Comparison of ENCODE assay signal across 1 cellular context in the genomic region with DNA sequence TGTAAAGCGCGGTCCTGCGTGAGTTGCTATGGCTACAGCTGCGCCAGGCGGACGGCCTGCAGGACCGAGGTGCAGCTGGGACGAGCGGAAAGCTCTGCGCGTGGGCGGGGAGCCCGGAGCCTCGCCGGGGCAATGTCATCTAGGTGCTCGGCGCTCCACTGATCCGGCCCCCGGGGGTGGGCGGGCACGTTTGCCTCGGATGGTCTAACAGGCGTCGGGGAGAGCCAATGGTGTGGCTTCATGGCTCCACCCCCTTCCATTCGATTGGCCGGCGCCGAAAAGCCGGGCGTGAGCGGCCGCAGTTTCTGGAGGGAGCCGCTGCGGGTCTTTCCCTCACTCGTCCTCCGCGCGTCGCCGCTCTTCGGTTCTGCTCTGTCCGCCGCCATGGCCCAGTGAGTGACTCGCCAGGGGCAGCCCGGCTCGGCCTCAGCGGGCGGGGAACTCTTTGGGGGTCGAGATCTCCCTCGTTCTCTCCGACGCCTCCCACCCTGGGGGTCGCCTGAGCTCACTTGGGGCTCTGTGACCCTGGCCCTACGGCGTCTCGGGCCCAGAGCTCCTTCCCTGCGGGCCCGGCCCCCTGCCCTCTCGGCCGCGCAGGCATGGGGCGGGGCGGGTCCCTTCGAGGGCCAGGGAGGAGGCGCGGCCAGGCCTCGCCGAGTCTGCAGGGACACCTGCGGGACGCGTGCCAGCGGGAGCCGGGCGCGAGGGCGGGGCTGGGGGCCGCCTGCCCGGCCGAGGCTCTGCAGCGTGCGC.
TF ChIP-seq lines count a peak whose summit lies in the region.

A gene (plus strand): TSS at position 331 of the 753 bp plus-strand sequence. CDS start 54 bp downstream, at position 385.

TF ChIP-seq in GM23338, 12 proteins besides CTCF, POLR2A, EP300 and RAD21 (continued from another document):
- TF ChIP-seq, protein P1, sequence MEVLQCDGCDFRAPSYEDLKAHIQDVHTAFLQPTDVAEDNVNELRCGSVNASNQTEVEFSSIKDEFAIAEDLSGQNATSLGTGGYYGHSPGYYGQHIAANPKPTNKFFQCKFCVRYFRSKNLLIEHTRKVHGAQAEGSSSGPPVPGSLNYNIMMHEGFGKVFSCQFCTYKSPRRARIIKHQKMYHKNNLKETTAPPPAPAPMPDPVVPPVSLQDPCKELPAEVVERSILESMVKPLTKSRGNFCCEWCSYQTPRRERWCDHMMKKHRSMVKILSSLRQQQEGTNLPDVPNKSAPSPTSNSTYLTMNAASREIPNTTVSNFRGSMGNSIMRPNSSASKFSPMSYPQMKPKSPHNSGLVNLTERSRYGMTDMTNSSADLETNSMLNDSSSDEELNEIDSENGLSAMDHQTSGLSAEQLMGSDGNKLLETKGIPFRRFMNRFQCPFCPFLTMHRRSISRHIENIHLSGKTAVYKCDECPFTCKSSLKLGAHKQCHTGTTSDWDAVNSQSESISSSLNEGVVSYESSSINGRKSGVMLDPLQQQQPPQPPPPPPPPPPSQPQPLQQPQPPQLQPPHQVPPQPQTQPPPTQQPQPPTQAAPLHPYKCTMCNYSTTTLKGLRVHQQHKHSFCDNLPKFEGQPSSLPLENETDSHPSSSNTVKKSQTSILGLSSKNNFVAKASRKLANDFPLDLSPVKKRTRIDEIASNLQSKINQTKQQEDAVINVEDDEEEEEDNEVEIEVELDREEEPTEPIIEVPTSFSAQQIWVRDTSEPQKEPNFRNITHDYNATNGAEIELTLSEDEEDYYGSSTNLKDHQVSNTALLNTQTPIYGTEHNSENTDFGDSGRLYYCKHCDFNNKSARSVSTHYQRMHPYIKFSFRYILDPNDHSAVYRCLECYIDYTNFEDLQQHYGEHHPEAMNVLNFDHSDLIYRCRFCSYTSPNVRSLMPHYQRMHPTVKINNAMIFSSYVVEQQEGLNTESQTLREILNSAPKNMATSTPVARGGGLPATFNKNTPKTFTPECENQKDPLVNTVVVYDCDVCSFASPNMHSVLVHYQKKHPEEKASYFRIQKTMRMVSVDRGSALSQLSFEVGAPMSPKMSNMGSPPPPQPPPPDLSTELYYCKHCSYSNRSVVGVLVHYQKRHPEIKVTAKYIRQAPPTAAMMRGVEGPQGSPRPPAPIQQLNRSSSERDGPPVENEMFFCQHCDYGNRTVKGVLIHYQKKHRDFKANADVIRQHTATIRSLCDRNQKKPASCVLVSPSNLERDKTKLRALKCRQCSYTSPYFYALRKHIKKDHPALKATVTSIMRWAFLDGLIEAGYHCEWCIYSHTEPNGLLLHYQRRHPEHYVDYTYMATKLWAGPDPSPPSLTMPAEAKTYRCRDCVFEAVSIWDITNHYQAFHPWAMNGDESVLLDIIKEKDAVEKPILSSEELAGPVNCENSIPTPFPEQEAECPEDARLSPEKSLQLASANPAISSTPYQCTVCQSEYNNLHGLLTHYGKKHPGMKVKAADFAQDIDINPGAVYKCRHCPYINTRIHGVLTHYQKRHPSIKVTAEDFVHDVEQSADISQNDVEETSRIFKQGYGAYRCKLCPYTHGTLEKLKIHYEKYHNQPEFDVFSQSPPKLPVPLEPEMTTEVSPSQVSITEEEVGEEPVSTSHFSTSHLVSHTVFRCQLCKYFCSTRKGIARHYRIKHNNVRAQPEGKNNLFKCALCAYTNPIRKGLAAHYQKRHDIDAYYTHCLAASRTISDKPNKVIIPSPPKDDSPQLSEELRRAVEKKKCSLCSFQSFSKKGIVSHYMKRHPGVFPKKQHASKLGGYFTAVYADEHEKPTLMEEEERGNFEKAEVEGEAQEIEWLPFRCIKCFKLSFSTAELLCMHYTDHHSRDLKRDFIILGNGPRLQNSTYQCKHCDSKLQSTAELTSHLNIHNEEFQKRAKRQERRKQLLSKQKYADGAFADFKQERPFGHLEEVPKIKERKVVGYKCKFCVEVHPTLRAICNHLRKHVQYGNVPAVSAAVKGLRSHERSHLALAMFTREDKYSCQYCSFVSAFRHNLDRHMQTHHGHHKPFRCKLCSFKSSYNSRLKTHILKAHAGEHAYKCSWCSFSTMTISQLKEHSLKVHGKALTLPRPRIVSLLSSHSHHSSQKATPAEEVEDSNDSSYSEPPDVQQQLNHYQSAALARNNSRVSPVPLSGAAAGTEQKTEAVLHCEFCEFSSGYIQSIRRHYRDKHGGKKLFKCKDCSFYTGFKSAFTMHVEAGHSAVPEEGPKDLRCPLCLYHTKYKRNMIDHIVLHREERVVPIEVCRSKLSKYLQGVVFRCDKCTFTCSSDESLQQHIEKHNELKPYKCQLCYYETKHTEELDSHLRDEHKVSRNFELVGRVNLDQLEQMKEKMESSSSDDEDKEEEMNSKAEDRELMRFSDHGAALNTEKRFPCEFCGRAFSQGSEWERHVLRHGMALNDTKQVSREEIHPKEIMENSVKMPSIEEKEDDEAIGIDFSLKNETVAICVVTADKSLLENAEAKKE (CRISPR knock-in tag; IDR thresholded peaks at IDR 0.05): no peak
- TF ChIP-seq JUNB (IDR thresholded peaks at IDR 0.05; ENCODE audit: unreplicated experiment) (no peak), POLR2AphosphoS5 (IDR thresholded peaks at IDR 0.05; ENCODE audit: low read depth) (peak; percentile 96), EZH2 (IDR thresholded peaks at IDR 0.05; ENCODE audit: low read depth, unreplicated experiment) (no peak), ZNF114 (CRISPR knock-in tag; IDR thresholded peaks at IDR 0.05) (no peak), ZNF331 (CRISPR knock-in tag; IDR thresholded peaks at IDR 0.05; ENCODE audit: low read depth) (no peak)
- TF ChIP-seq, protein P2, sequence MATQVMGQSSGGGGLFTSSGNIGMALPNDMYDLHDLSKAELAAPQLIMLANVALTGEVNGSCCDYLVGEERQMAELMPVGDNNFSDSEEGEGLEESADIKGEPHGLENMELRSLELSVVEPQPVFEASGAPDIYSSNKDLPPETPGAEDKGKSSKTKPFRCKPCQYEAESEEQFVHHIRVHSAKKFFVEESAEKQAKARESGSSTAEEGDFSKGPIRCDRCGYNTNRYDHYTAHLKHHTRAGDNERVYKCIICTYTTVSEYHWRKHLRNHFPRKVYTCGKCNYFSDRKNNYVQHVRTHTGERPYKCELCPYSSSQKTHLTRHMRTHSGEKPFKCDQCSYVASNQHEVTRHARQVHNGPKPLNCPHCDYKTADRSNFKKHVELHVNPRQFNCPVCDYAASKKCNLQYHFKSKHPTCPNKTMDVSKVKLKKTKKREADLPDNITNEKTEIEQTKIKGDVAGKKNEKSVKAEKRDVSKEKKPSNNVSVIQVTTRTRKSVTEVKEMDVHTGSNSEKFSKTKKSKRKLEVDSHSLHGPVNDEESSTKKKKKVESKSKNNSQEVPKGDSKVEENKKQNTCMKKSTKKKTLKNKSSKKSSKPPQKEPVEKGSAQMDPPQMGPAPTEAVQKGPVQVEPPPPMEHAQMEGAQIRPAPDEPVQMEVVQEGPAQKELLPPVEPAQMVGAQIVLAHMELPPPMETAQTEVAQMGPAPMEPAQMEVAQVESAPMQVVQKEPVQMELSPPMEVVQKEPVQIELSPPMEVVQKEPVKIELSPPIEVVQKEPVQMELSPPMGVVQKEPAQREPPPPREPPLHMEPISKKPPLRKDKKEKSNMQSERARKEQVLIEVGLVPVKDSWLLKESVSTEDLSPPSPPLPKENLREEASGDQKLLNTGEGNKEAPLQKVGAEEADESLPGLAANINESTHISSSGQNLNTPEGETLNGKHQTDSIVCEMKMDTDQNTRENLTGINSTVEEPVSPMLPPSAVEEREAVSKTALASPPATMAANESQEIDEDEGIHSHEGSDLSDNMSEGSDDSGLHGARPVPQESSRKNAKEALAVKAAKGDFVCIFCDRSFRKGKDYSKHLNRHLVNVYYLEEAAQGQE (IDR thresholded peaks at IDR 0.05; ENCODE audit: unreplicated experiment): no peak
- TF ChIP-seq, protein P3, sequence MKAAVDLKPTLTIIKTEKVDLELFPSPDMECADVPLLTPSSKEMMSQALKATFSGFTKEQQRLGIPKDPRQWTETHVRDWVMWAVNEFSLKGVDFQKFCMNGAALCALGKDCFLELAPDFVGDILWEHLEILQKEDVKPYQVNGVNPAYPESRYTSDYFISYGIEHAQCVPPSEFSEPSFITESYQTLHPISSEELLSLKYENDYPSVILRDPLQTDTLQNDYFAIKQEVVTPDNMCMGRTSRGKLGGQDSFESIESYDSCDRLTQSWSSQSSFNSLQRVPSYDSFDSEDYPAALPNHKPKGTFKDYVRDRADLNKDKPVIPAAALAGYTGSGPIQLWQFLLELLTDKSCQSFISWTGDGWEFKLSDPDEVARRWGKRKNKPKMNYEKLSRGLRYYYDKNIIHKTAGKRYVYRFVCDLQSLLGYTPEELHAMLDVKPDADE (IDR thresholded peaks at IDR 0.05): peak; percentile 56; the same call in 1 of the 2 replicates
